ENCODE assay signal across 1 cellular context in genomic region chr2:46067501-46068292, GRCh38.
TF ChIP-seq lines count a peak whose summit lies in the region.

No MANE protein-coding gene starts in this region.

TF ChIP-seq in K562, 482 proteins besides CTCF, POLR2A, EP300 and RAD21 (continued from another document):
- TF ChIP-seq VEZF1 (CRISPR knock-in tag; IDR thresholded peaks at IDR 0.05) (0 out of 2 replicates have a peak, but pooled peaks have one; percentile 6), PHF8 (IDR thresholded peaks at IDR 0.05; ENCODE audit: borderline replicate concordance, low read length) (no peak), SMARCE1 (IDR thresholded peaks at IDR 0.05) (peak; percentile 71; the same call in 1 of the 2 replicates), E2F8 (IDR thresholded peaks at IDR 0.05; ENCODE audit: low read depth, partially characterized antibody) (no peak), GABPA (tag; conservative IDR thresholded peaks at IDR 0.05; ENCODE audit: low read depth) (no peak), AFF1 (IDR thresholded peaks at IDR 0.05; ENCODE audit: low read depth in 1 of 2, partially characterized antibody in 2 of 2) (peak in 1 of 2 experiments; percentile 65), RUNX1 (IDR thresholded peaks at IDR 0.05; ENCODE audit: low read depth) (no peak), IRF9 (tag; IDR thresholded peaks at IDR 0.05) (peak; percentile 75), ZNF584 (CRISPR knock-in tag; IDR thresholded peaks at IDR 0.05; ENCODE audit: low read depth) (peak; percentile 97), ZNF197 (CRISPR knock-in tag; IDR thresholded peaks at IDR 0.05; ENCODE audit: low read depth) (peak; percentile 62; the same call in 1 of the 2 replicates), NKRF (IDR thresholded peaks at IDR 0.05; ENCODE audit: borderline replicate concordance) (no peak), POLR2H (tag; IDR thresholded peaks at IDR 0.05; ENCODE audit: low read depth) (peak; percentile 60), TFE3 (CRISPR knock-in tag; IDR thresholded peaks at IDR 0.05) (no peak), HDAC8 (tag; IDR thresholded peaks at IDR 0.05) (peak; percentile 79), ATF3 (IDR thresholded peaks at IDR 0.05) (peak; percentile 84), ATF3 (CRISPR knock-in tag; conservative IDR thresholded peaks at IDR 0.05) (no peak), COPS2 (conservative IDR thresholded peaks at IDR 0.05) (no peak), PHTF2 (CRISPR knock-in tag; IDR thresholded peaks at IDR 0.05) (no peak), ARID3B (CRISPR knock-in tag; IDR thresholded peaks at IDR 0.05; ENCODE audit: borderline replicate concordance) (no peak), BACH1 (tag; IDR thresholded peaks at IDR 0.05) (peak; percentile 48; the same call in 1 of the 2 replicates)
